Comparison of ENCODE assay signal across 15 cellular contexts in the genomic region with DNA sequence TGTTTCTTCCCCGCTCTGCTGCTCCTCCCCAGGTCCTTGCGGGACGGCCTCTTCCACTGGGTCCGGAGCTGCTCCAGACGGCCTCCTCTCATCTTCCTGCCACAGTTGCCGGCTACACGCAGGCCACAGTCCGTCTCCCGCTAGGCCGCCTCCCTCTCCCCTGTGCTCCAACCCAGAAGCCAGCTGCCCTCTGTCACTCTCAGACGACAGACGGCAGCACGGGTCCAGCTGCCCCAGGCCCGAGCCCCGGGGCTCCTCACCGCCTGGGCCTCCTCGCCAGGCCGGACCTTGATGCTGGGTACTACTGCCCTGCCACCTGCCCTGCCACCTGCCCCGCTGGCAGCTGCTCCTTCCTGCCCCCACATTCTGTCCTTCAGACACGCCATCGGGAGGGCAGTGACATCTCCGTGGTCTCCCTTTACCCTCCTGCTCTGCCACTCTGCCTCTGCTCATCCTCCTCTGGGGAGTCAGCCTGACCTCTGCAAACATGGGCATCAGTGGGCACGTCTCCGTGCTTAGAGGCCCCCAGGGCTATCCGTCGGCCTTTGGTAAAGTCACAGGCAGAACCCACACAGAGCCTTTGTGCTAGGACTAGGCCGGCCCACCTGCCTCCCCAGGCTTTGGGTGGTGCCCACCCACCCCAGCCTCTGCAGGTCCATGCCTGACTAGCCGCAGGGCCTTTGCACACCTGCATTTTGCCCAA. TPM values are rescaled to one million over a fixed set of nuclear protein-coding genes. Genes with fewer than 3 reads are reported as not detected.
A peak's percentile ranks its signal among the peaks of the same experiment; 100 is the strongest.
DNase-seq lines count a peak whose midpoint lies in the region; ATAC-seq, FAIRE-seq and TF ChIP-seq lines count a peak whose summit lies in the region.
"Had no signal": no experiment of that assay in that cellular context is flagged by ENCODE, and none has a peak within 500 bp of the region (broad histone marks: within the 10 kb centered on the region; RNA-seq: fewer than 3 reads in every experiment).

No MANE protein-coding gene starts in this region.

- H3K27ac Mint-ChIP-seq in neural crest cell (ENCODE audit: unreplicated experiment), result peak overlapping the region; percentile 78

- H3F3A ChIP-seq in SK-N-SH (replicated peaks; ENCODE audit: insufficient read depth) (no peaks in the 10 kb centered on the region), PC-9 (ENCODE audit: insufficient read depth, low read depth) (no peaks in the 10 kb centered on the region)

- intact Hi-C loops in PC-9 (cut with micrococcal nuclease; ENCODE audit: unreplicated experiment), result no loop called here
- intact Hi-C loops in mucosa of descending colon (cut with DNase I, micrococcal nuclease), result no loop called here

- DNase-seq in SK-N-SH, result peak; percentile 43
- DNase-seq in DMS53 (lab: John Stamatoyannopoulos, UW), result peak; percentile 96
- DNase-seq in cerebellar cortex (ENCODE audit: low spot score), result peak; percentile 3
- DNase-seq in neural crest cell (ENCODE audit: low read depth, low spot score), result no peak
- DNase-seq in small intestine, result no peak
- DNase-seq in PC-9, result no peak
- no peak for DNase-seq in mucosa of descending colon
- DNase-seq: NCI-H187 had no signal

- H3K4me3 Mint-ChIP-seq in neural crest cell, result peak overlapping the region; percentile 39

- peaks cover 29% of the 10 kb centered on the region for H3K4me1 Mint-ChIP-seq in neural crest cell

- H3K27me3 ChIP-seq in SK-N-SH (ENCODE audit: insufficient read depth) (no peaks in the 10 kb centered on the region), small intestine (ENCODE audit: control insufficient read depth in 2 of 2, insufficient read depth in 2 of 2, low read length in 2 of 2) (no peaks in the 10 kb centered on the region), PC-9 (ENCODE audit: insufficient read depth, low read depth) (no peaks in the 10 kb centered on the region)

- H3K27ac ChIP-seq in SK-N-SH (ENCODE audit: low read depth in 2 of 2, low read length in 1 of 2) (no peak overlapping the region), small intestine (ENCODE audit: low read depth in 1 of 2, low read length in 1 of 2) (no peak overlapping the region), PC-9 (no peak overlapping the region)
- H3K27ac ChIP-seq: tibial nerve had no signal

- H2AFZ ChIP-seq in SK-N-SH (ENCODE audit: low read depth) (no peak overlapping the region), PC-9 (no peak overlapping the region)

- no peaks in the 10 kb centered on the region for H3K9me3 Mint-ChIP-seq in neural crest cell

- 66% methylated on average over 21 of the region's 28 CpGs for WGBS in SK-N-SH (ENCODE audit: low lambda C conversion rate)
- WGBS in small intestine, 3 donors, result 39 to 67% (median 56%) methylated on average over 28 of the region's 28 CpGs

- no peaks in the 10 kb centered on the region for H3K9me2 ChIP-seq in SK-N-SH
- H3K9me2 ChIP-seq in PC-9 (ENCODE audit: insufficient read depth), result no peaks in the 10 kb centered on the region

- FAIRE-seq in small intestine (lab: Jason Lieb, UNC), result no peak
- FAIRE-seq: GM12891 had no signal

- H3K27me3 Mint-ChIP-seq in neural crest cell (ENCODE audit: low read depth), result peaks cover 3% of the 10 kb centered on the region

- H3K36me3 ChIP-seq in SK-N-SH (replicated peaks in 1 of 2; ENCODE audit: control insufficient read depth in 1 of 2, insufficient read depth in 2 of 2, low read length in 1 of 2), result no peaks in the 10 kb centered on the region
- no peaks in the 10 kb centered on the region for H3K36me3 ChIP-seq in small intestine (ENCODE audit: control insufficient read depth in 2 of 2, insufficient read depth in 2 of 2, low read length in 2 of 2)
- no peaks in the 10 kb centered on the region for H3K36me3 ChIP-seq in PC-9 (ENCODE audit: low read depth)
- no peaks in the 10 kb centered on the region for H3K36me3 ChIP-seq in mucosa of descending colon (ENCODE audit: low read depth)
- H3K36me3 ChIP-seq: HAP-1, tibial nerve had no signal

- H3K4me2 ChIP-seq in SK-N-SH, result no peak overlapping the region
- H3K4me2 ChIP-seq in PC-9, result no peak overlapping the region

- ATAC-seq in SK-N-SH treated with all-trans-retinoic acid at 6 μM for 48 hours (no peak), mucosa of descending colon (no peak)

- TF ChIP-seq CTCF in SK-N-SH (IDR thresholded peaks at IDR 0.05) (no peak), neural crest cell (conservative IDR thresholded peaks at IDR 0.05) (no peak), PC-9 (conservative IDR thresholded peaks at IDR 0.05) (no peak), mucosa of descending colon (IDR thresholded peaks at IDR 0.05) (no peak)

- H3K9me3 ChIP-seq in SK-N-SH (no peaks in the 10 kb centered on the region), small intestine (ENCODE audit: control insufficient read depth, low read depth) (no peaks in the 10 kb centered on the region), PC-9 (ENCODE audit: insufficient read depth, low read depth) (no peaks in the 10 kb centered on the region), mucosa of descending colon (no peaks in the 10 kb centered on the region)
- H3K9me3 ChIP-seq: HAP-1, tibial nerve had no signal

- H3K4me1 ChIP-seq in SK-N-SH (ENCODE audit: control insufficient read depth in 1 of 2, insufficient read depth in 2 of 2, low read depth in 1 of 2, low read length in 1 of 2) (peaks cover 0 to 7% of the 10 kb centered on the region in 2 experiments; a peak in 1 of 4 replicates), small intestine (ENCODE audit: control insufficient read depth in 2 of 2, insufficient read depth in 1 of 2, low read depth in 1 of 2, low read length in 1 of 2) (peaks cover 1 to 4% of the 10 kb centered on the region in 2 donors), PC-9 (replicated peaks; ENCODE audit: insufficient read depth) (no peaks in the 10 kb centered on the region), mucosa of descending colon (ENCODE audit: low read depth) (peaks cover 19% of the 10 kb centered on the region)
- H3K4me1 ChIP-seq: HAP-1, tibial nerve had no signal

- H3K9ac ChIP-seq in SK-N-SH, result no peak overlapping the region

- no peaks in the 10 kb centered on the region for H3K36me3 Mint-ChIP-seq in neural crest cell (ENCODE audit: low read depth)

- BruUV-seq in PC-9 (replicated peaks; lab: Mats Ljungman, UMichigan), result no TSS peak

- no peak for TF ChIP-seq EP300 in SK-N-SH (IDR thresholded peaks at IDR 0.05; ENCODE audit: borderline replicate concordance in 1 of 2, low read depth in 1 of 2, low read length in 1 of 2)

- POLR2A ChIA-PET in SK-N-SH (lab: Yijun Ruan, JAX) (no interaction called here), PC-9 (lab: Charles Lee; ENCODE audit: unreplicated experiment) (no interaction called here)

- H4K20me1 ChIP-seq in SK-N-SH (ENCODE audit: insufficient read depth) (no peaks in the 10 kb centered on the region), PC-9 (ENCODE audit: insufficient read depth) (no peaks in the 10 kb centered on the region)

- CTCF ChIA-PET in SK-N-SH (lab: Yijun Ruan, JAX) (interaction anchor here (1.6 to 2.8 kb wide), 2 partner anchors 20 to 206 kb away, joined by 7 to 9 read pairs; no protein-coding TSS in a partner anchor), PC-9 (lab: Charles Lee) (no interaction called here)

- H3K79me2 ChIP-seq in SK-N-SH (ENCODE audit: insufficient read depth) (no peaks in the 10 kb centered on the region), PC-9 (ENCODE audit: low read depth) (no peaks in the 10 kb centered on the region)

- no peak overlapping the region for H3K4me3 ChIP-seq in SK-N-SH (ENCODE audit: low read depth in 2 of 2, low read length in 1 of 2)
- H3K4me3 ChIP-seq in small intestine (ENCODE audit: low read depth in 1 of 2, low read length in 2 of 2), result no peak overlapping the region
- no peak overlapping the region for H3K4me3 ChIP-seq in PC-9
- no peak overlapping the region for H3K4me3 ChIP-seq in mucosa of descending colon
- H3K4me3 ChIP-seq: HAP-1, tibial nerve had no signal

- no peak for TF ChIP-seq RAD21 in SK-N-SH (IDR thresholded peaks at IDR 0.05; ENCODE audit: low read length)

TF ChIP-seq in SK-N-SH, 30 proteins besides CTCF, POLR2A, EP300 and RAD21:
- TF ChIP-seq NFIC (IDR thresholded peaks at IDR 0.05; ENCODE audit: borderline replicate concordance), result no peak

TF ChIP-seq in SK-N-SH treated with all-trans-retinoic acid at 6 μM for 48 hours, 23 proteins besides CTCF, POLR2A, EP300 and RAD21 (continues in another document):
- TF ChIP-seq ZNF70 (CRISPR knock-in tag; IDR thresholded peaks at IDR 0.05) (no peak), GLIS3 (CRISPR knock-in tag; IDR thresholded peaks at IDR 0.05) (no peak), ZNF8 (CRISPR knock-in tag; IDR thresholded peaks at IDR 0.05) (no peak), ZFP30 (CRISPR knock-in tag; IDR thresholded peaks at IDR 0.05) (no peak), SNAI2 (CRISPR knock-in tag; IDR thresholded peaks at IDR 0.05) (no peak), ZC3H10 (CRISPR knock-in tag; IDR thresholded peaks at IDR 0.05) (no peak)

RNA-seq across cellular contexts. Expression of gene TH, which starts 43.1 kb away (rescaled TPM):
- polyA plus RNA-seq in SK-N-SH (2012; rRNA removed), result not detected in 2 replicates
- polyA plus RNA-seq in SK-N-SH (2012; cell fraction: cytosol; rRNA removed), result not detected in 2 replicates
- polyA plus RNA-seq in SK-N-SH (2012; cell fraction: nucleus; rRNA removed), result not detected in 2 replicates
- 0.61 and 0.68 TPM in 2 replicates for total RNA-seq in neural crest cell
- polyA plus RNA-seq in small intestine, result 1 to 10 TPM in 1 of 3 donors, not detected in 2; 1.7 TPM
- total RNA-seq in PC-9 (2021), result 2.2 and 2.5 TPM in 2 replicates
- under 1 TPM in 1 of 3 donors, not detected in 2; 0.17 TPM for total RNA-seq in mucosa of descending colon
- total RNA-seq: A673; mononuclear cell; T-helper 1 cell treated with Interleukin-12 subunit alpha and Interleukin-12 subunit beta and Interleukin-4 antibody, amounts not matched to agents 30 ng/mL and 1 ng/mL, for 36 hours had no signal

RNA-seq across cellular contexts. Expression of gene INS, which starts 53.7 kb away (rescaled TPM):
- polyA plus RNA-seq in SK-N-SH (2012; rRNA removed) (not detected in 2 replicates), small intestine (100 to 1,000 TPM in 1 of 3 donors, 10 to 100 TPM in 1, under 1 TPM in 1; 0.58 to 124 (median 60.8) TPM)
- polyA plus RNA-seq in SK-N-SH (2012; cell fraction: cytosol; rRNA removed), result not detected in 2 replicates
- polyA plus RNA-seq in SK-N-SH (2012; cell fraction: nucleus; rRNA removed), result not detected in 2 replicates
- total RNA-seq in neural crest cell (not detected in 2 replicates), PC-9 (2021) (not detected in 2 replicates), mucosa of descending colon (not detected)
- total RNA-seq: A673; mononuclear cell; T-helper 1 cell treated with Interleukin-12 subunit alpha and Interleukin-12 subunit beta and Interleukin-4 antibody, amounts not matched to agents 30 ng/mL and 1 ng/mL, for 36 hours had no signal

RNA-seq across cellular contexts. Expression of gene ASCL2, which starts 55.7 kb away (rescaled TPM):
- polyA plus RNA-seq in SK-N-SH (2012; rRNA removed) (not detected in 2 replicates), small intestine (10 to 100 TPM in 1 of 3 donors, 1 to 10 TPM in 1, under 1 TPM in 1; 0.89 to 16.4 (median 2.4) TPM)
- not detected in 2 replicates for polyA plus RNA-seq in SK-N-SH (2012; cell fraction: cytosol; rRNA removed)
- polyA plus RNA-seq in SK-N-SH (2012; cell fraction: nucleus; rRNA removed), result not detected in 2 replicates
- total RNA-seq in neural crest cell (0.16 TPM in 1 of 2 replicates, not detected in the other), PC-9 (2021) (not detected in 2 replicates), mucosa of descending colon (1 to 10 TPM; 2.6 to 8.4 (median 8.1) TPM)
- total RNA-seq: A673; T-helper 1 cell treated with Interleukin-12 subunit alpha and Interleukin-12 subunit beta and Interleukin-4 antibody, amounts not matched to agents 30 ng/mL and 1 ng/mL, for 36 hours had no signal

Comparison
In these comparisons a context has a peak if more than half of its experiments do, and no peak if none do; other contexts are left out.
1. DNase-seq: peak in SK-N-SH (single experiment), DMS53 (single experiment) and cerebellar cortex (single experiment); none in neural crest cell (single experiment), small intestine (single experiment), PC-9 (0 of 2) and mucosa of descending colon (0 of 3).